Comparison of ENCODE assay signal across 15 cellular contexts in genomic region chr9:134206317-134207300, GRCh38. TPM values are rescaled to one million over a fixed set of nuclear protein-coding genes. Genes with fewer than 3 reads are reported as not detected.
DNase-seq lines count a peak whose midpoint lies in the region; ATAC-seq and TF ChIP-seq lines count a peak whose summit lies in the region.
"Had no signal": no experiment of that assay in that cellular context is flagged by ENCODE, and none has a peak within 500 bp of the region (broad histone marks: within the 10 kb centered on the region; RNA-seq: fewer than 3 reads in every experiment).

No MANE protein-coding gene starts in this region.

- no peaks in the 10 kb centered on the region for H3K9me3 ChIP-seq in RWPE2 (ENCODE audit: severe bottlenecking)
- no peaks in the 10 kb centered on the region for H3K9me3 ChIP-seq in right lobe of liver

- H3K4me3 ChIP-seq in RWPE2 (ENCODE audit: severe bottlenecking) = no peak overlapping the region
- no peak overlapping the region for H3K4me3 ChIP-seq in right lobe of liver
- H3K4me3 ChIP-seq: SJCRH30 had no signal

- ATAC-seq in GM19023 (IDR thresholded peaks at IDR 0.05; ENCODE audit: unreplicated experiment) (peak; percentile 64), RWPE2 (ENCODE audit: low read depth) (no peak), right lobe of liver (no peak), HG03280 (IDR thresholded peaks at IDR 0.05; ENCODE audit: unreplicated experiment) (no peak)
- peak; percentile 82 for ATAC-seq in stimulated activated memory B cell treated with anti-CD40 and anti-IgM and Interleukin-4, amounts not matched to agents 10 μg/mL and 1 μg/mL and 100 μg/mL, for 72 hours
- ATAC-seq: esophagus mucosa, HCT116, WTC11 had no signal

- TF ChIP-seq CTCF in RWPE2 (IDR thresholded peaks at IDR 0.05; ENCODE audit: poor library complexity, severe bottlenecking) (no peak), right lobe of liver (IDR thresholded peaks at IDR 0.05) (no peak)

- DNase-seq in RWPE2 (ENCODE audit: low spot score) (peak; percentile 39), right lobe of liver (peak; percentile 18 to 43 (median 33)), HuH-7.5 (ENCODE audit: low spot score) (no peak)
- no peak for DNase-seq in activated CD4-positive, CD25-positive, alpha-beta regulatory T cell treated with anti-CD3 and anti-CD28 coated beads, Interleukin-2, amount 50 U/mL, for 72 hours
- DNase-seq in activated T-cell treated with anti-CD3 and anti-CD28 coated beads, Interleukin-2, amount 50 U/mL, for 48 hours = no peak
- DNase-seq: activated T-cell treated with anti-CD3 and anti-CD28 coated beads, Interleukin-2, amount 50 U/mL, for 72 hours had no signal

- no peak overlapping the region for H3K27ac Mint-ChIP-seq in stimulated activated memory B cell treated with anti-CD40 and anti-IgM and Interleukin-4, amounts not matched to agents 10 μg/mL and 1 μg/mL and 100 μg/mL, for 72 hours
- H3K27ac Mint-ChIP-seq: activated T-cell treated with anti-CD3 and anti-CD28 coated beads, Interleukin-2, amount 50 U/mL, for 72 hours; CD8-positive, alpha-beta memory T cell; WTC11 had no signal

- no peaks in the 10 kb centered on the region for H3K27me3 ChIP-seq in RWPE2 (ENCODE audit: insufficient read depth, poor library complexity, severe bottlenecking)
- H3K27me3 ChIP-seq in right lobe of liver = no peaks in the 10 kb centered on the region
- H3K27me3 ChIP-seq: SJCRH30 had no signal

- no peak overlapping the region for H3K4me3 Mint-ChIP-seq in stimulated activated memory B cell treated with anti-CD40 and anti-IgM and Interleukin-4, amounts not matched to agents 10 μg/mL and 1 μg/mL and 100 μg/mL, for 72 hours
- H3K4me3 Mint-ChIP-seq: activated T-cell treated with anti-CD3 and anti-CD28 coated beads, Interleukin-2, amount 50 U/mL, for 72 hours; CD8-positive, alpha-beta memory T cell; WTC11 had no signal

- H3K36me3 Mint-ChIP-seq in stimulated activated memory B cell treated with anti-CD40 and anti-IgM and Interleukin-4, amounts not matched to agents 10 μg/mL and 1 μg/mL and 100 μg/mL, for 72 hours = no peaks in the 10 kb centered on the region
- H3K36me3 Mint-ChIP-seq: WTC11 had no signal

- H3K4me1 Mint-ChIP-seq in stimulated activated memory B cell treated with anti-CD40 and anti-IgM and Interleukin-4, amounts not matched to agents 10 μg/mL and 1 μg/mL and 100 μg/mL, for 72 hours = no peaks in the 10 kb centered on the region
- H3K4me1 Mint-ChIP-seq: CD8-positive, alpha-beta memory T cell had no signal

- H3K27me3 Mint-ChIP-seq in stimulated activated memory B cell treated with anti-CD40 and anti-IgM and Interleukin-4, amounts not matched to agents 10 μg/mL and 1 μg/mL and 100 μg/mL, for 72 hours = peaks cover 34% of the 10 kb centered on the region

- intact Hi-C loops in right lobe of liver (cut with DNase I) = no loop called here

- H3K9me3 Mint-ChIP-seq in stimulated activated memory B cell treated with anti-CD40 and anti-IgM and Interleukin-4, amounts not matched to agents 10 μg/mL and 1 μg/mL and 100 μg/mL, for 72 hours = peaks cover 5% of the 10 kb centered on the region
- H3K9me3 Mint-ChIP-seq: WTC11 had no signal

- no peaks in the 10 kb centered on the region for H3K4me1 ChIP-seq in RWPE2 (ENCODE audit: insufficient read depth, poor library complexity, severe bottlenecking)
- peaks cover 0 to 43% (median 15%) of the 10 kb centered on the region in 4 donors for H3K4me1 ChIP-seq in right lobe of liver
- H3K4me1 ChIP-seq: SJCRH30 had no signal

- no peak overlapping the region for H3K27ac ChIP-seq in RWPE2 (ENCODE audit: poor library complexity, severe bottlenecking)
- H3K27ac ChIP-seq in right lobe of liver = no peak overlapping the region
- H3K27ac ChIP-seq: SJCRH30 had no signal

- WGBS in right lobe of liver (ENCODE audit: insufficient coverage, low coverage, low lambda C conversion rate, missing lambda C conversion rate) = 83% methylated on average over 13 of the region's 20 CpGs

- H3K36me3 ChIP-seq in RWPE2 (ENCODE audit: low read depth) (no peaks in the 10 kb centered on the region), right lobe of liver (no peaks in the 10 kb centered on the region)
- H3K36me3 ChIP-seq: SJCRH30 had no signal

- TF ChIP-seq POLR2A in right lobe of liver (IDR thresholded peaks at IDR 0.05) = no peak

RNA-seq across cellular contexts. Expression of gene RNU6ATAC, which starts 42.2 kb away (rescaled TPM):
- 10 to 100 TPM in 4 of 6 experiments, not detected in 2; 17.4 to 91.1 (median 42.6) TPM for total RNA-seq in right lobe of liver
- total RNA-seq: bronchial epithelial cell, SJCRH30 had no signal

Comparison
In these comparisons a context has a peak if more than half of its experiments do, and no peak if none do; other contexts are left out.
1. ATAC-seq: peak in GM19023 (single experiment) and stimulated activated memory B cell treated with anti-CD40 and anti-IgM and Interleukin-4, amounts not matched to agents 10 μg/mL and 1 μg/mL and 100 μg/mL, for 72 hours (single experiment); none in RWPE2 (single experiment), right lobe of liver (0 of 4) and HG03280 (single experiment).
2. DNase-seq: peak in RWPE2 (single experiment) and right lobe of liver (3 of 3); none in HuH-7.5 (single experiment), activated CD4-positive, CD25-positive, alpha-beta regulatory T cell treated with anti-CD3 and anti-CD28 coated beads, Interleukin-2, amount 50 U/mL, for 72 hours (single experiment) and activated T-cell treated with anti-CD3 and anti-CD28 coated beads, Interleukin-2, amount 50 U/mL, for 48 hours (0 of 2).